Comparison of ENCODE assay signal across 8 cellular contexts in genomic region chr5:151685749-151686672, GRCh38. TPM values are rescaled to one million over a fixed set of nuclear protein-coding genes. Genes with fewer than 3 reads are reported as not detected.
DNase-seq lines count a peak whose midpoint lies in the region; ATAC-seq and TF ChIP-seq lines count a peak whose summit lies in the region.

No MANE protein-coding gene starts in this region.

- H3K27ac Mint-ChIP-seq in CD4-positive, alpha-beta memory T cell: no peak overlapping the region

- CTCF ChIA-PET in CD4-positive, alpha-beta memory T cell (lab: Charles Lee; ENCODE audit: partially characterized antibody): no interaction called here

- no peak for DNase-seq in CD4-positive, alpha-beta memory T cell
- DNase-seq in NCI-H524 treated with DMSO at 0.1 percent for 48 hours (lab: John Stamatoyannopoulos, UW): peak; percentile 23
- DNase-seq in osteoblast (ENCODE audit: insufficient read length, low spot score, missing footprints): peak; percentile 22
- DNase-seq in stimulated activated CD4-positive, alpha-beta T cell treated with anti-CD3 and anti-CD28 coated beads, Interleukin-2, amount 100 ng/mL, for 48 hours: no peak
- DNase-seq in HuH-7.5 (ENCODE audit: low spot score): no peak
- DNase-seq in DMS153 (lab: John Stamatoyannopoulos, UW): no peak

- H3K4me2 ChIP-seq in osteoblast (ENCODE audit: insufficient read depth, low read length): peak overlapping the region; percentile 99

- H3K4me1 Mint-ChIP-seq in CD4-positive, alpha-beta memory T cell: peaks cover 2 to 13% (median 9%) of the 10 kb centered on the region in 4 donors

- no peaks in the 10 kb centered on the region for H3K36me3 ChIP-seq in CD4-positive, alpha-beta memory T cell (ENCODE audit: insufficient read depth, low read length)
- H3K36me3 ChIP-seq in esophagus (ENCODE audit: control insufficient read depth in 2 of 2, insufficient read depth in 2 of 2, low read length in 1 of 2) (no peaks in the 10 kb centered on the region), osteoblast (ENCODE audit: insufficient read depth, low read length) (peaks cover 46% of the 10 kb centered on the region)

- H3K27me3 Mint-ChIP-seq in CD4-positive, alpha-beta memory T cell: peaks cover 19 to 38% of the 10 kb centered on the region in 2 donors

- no peaks in the 10 kb centered on the region for H3K4me1 ChIP-seq in CD4-positive, alpha-beta memory T cell (ENCODE audit: insufficient read depth, low read length)
- H3K4me1 ChIP-seq in esophagus (ENCODE audit: control insufficient read depth in 2 of 2, insufficient read depth in 2 of 2, low read length in 1 of 2) (peaks cover 7 to 10% of the 10 kb centered on the region in 2 donors), osteoblast (ENCODE audit: insufficient read depth, low read length) (peaks cover 46% of the 10 kb centered on the region)

- H3K27me3 ChIP-seq in CD4-positive, alpha-beta memory T cell (ENCODE audit: insufficient read depth, low read length): peaks cover 5% of the 10 kb centered on the region
- no peaks in the 10 kb centered on the region for H3K27me3 ChIP-seq in esophagus (ENCODE audit: control insufficient read depth in 1 of 2, insufficient read depth in 2 of 2, low read length in 2 of 2)
- H3K27me3 ChIP-seq in osteoblast (ENCODE audit: insufficient read depth, low read length): no peaks in the 10 kb centered on the region

- H3K4me3 Mint-ChIP-seq in CD4-positive, alpha-beta memory T cell: peak overlapping the region in 5 of 8 donors; percentile 2 to 70 (median 59)

- peaks cover 0 to 2% (median 0%) of the 10 kb centered on the region in 8 donors for H3K9me3 Mint-ChIP-seq in CD4-positive, alpha-beta memory T cell

- no peaks in the 10 kb centered on the region for H3K9me3 ChIP-seq in CD4-positive, alpha-beta memory T cell (ENCODE audit: control insufficient read depth in 1 of 2, low read length in 2 of 2)
- H3K9me3 ChIP-seq in esophagus (ENCODE audit: control insufficient read depth in 2 of 2, insufficient read depth in 1 of 2, low read depth in 1 of 2, low read length in 1 of 2): no peaks in the 10 kb centered on the region
- H3K9me3 ChIP-seq in osteoblast (ENCODE audit: low read depth, low read length): no peaks in the 10 kb centered on the region

- ATAC-seq in GM18502 (IDR thresholded peaks at IDR 0.05; ENCODE audit: poor library complexity, unreplicated experiment): no peak

- WGBS in esophagus, 2 donors: 26 to 36% methylated on average over 10 of the region's 10 CpGs

- H4K20me1 ChIP-seq in osteoblast (ENCODE audit: insufficient read depth, low read length): peaks cover 52% of the 10 kb centered on the region

- intact Hi-C loops in CD4-positive, alpha-beta memory T cell (cut with micrococcal nuclease): no loop called here

- no peak overlapping the region for H3K27ac ChIP-seq in CD4-positive, alpha-beta memory T cell (ENCODE audit: low read depth, low read length)
- peak overlapping the region; percentile 83 to 85 for H3K27ac ChIP-seq in esophagus (ENCODE audit: low read depth in 2 of 2, low read length in 1 of 2)
- peak overlapping the region; percentile 99 for H3K27ac ChIP-seq in osteoblast (ENCODE audit: low read depth, low read length)

- no peak overlapping the region for H3K4me3 ChIP-seq in CD4-positive, alpha-beta memory T cell (ENCODE audit: low read length in 2 of 2)
- peak overlapping the region; percentile 34 to 55 for H3K4me3 ChIP-seq in esophagus (ENCODE audit: low read depth in 1 of 2, low read length in 2 of 2)
- peak overlapping the region; percentile 100 for H3K4me3 ChIP-seq in osteoblast (ENCODE audit: insufficient read depth, low read length)

- TF ChIP-seq CTCF in osteoblast (IDR thresholded peaks at IDR 0.05; ENCODE audit: extremely low read depth, low read depth, low read length): no peak

- no peaks in the 10 kb centered on the region for H3K36me3 Mint-ChIP-seq in CD4-positive, alpha-beta memory T cell

- no peak overlapping the region for H2AFZ ChIP-seq in osteoblast (ENCODE audit: low read length)

- POLR2A ChIA-PET in CD4-positive, alpha-beta memory T cell (lab: Charles Lee; ENCODE audit: partially characterized antibody): no interaction called here

- H3K79me2 ChIP-seq in osteoblast (ENCODE audit: insufficient read depth, low read length): peaks cover 60% of the 10 kb centered on the region

RNA-seq across cellular contexts. Expression of gene SPARC, which starts 0.7 kb away (rescaled TPM):
- total RNA-seq in CD4-positive, alpha-beta memory T cell: under 1 TPM; 0.19 to 0.47 TPM
- polyA plus RNA-seq in CD4-positive, alpha-beta memory T cell: under 1 TPM in 1 of 2 donors, not detected in 1; 0.37 TPM
- 10 to 100 TPM; 12.1 to 52.5 TPM for polyA plus RNA-seq in esophagus
- total RNA-seq in osteoblast: 4,046 and 4,600 TPM in 2 replicates

Comparison
In these comparisons a context has a peak if more than half of its experiments do, and no peak if none do; other contexts are left out.
1. DNase-seq: peak in NCI-H524 treated with DMSO at 0.1 percent for 48 hours (single experiment) and osteoblast (single experiment); none in CD4-positive, alpha-beta memory T cell (0 of 5), stimulated activated CD4-positive, alpha-beta T cell treated with anti-CD3 and anti-CD28 coated beads, Interleukin-2, amount 100 ng/mL, for 48 hours (0 of 2), HuH-7.5 (single experiment) and DMS153 (single experiment).
2. H3K4me3 ChIP-seq: peak in esophagus (2 of 2) and osteoblast (single experiment); none in CD4-positive, alpha-beta memory T cell (0 of 2).
3. RNA of gene SPARC, which starts 0.7 kb away (total RNA-seq): 4,046 to 4,600 TPM in osteoblast; 0.19 to 0.47 TPM in CD4-positive, alpha-beta memory T cell; every median in the first group is over 1,000 times any median in the second.